Comparison of ENCODE assay signal across 2 cellular contexts in genomic region chr20:35215066-35215956, GRCh38.
TF ChIP-seq lines count a peak whose summit lies in the region.

No MANE protein-coding gene starts in this region.

TF ChIP-seq in HCT116, 20 proteins besides CTCF, POLR2A, EP300 and RAD21:
- TF ChIP-seq SIN3A (IDR thresholded peaks at IDR 0.05; ENCODE audit: low read depth) = no peak
- no peak for TF ChIP-seq POLR2AphosphoS5 (IDR thresholded peaks at IDR 0.05; ENCODE audit: low read depth, low read length)
- no peak for TF ChIP-seq YY1 (IDR thresholded peaks at IDR 0.05; ENCODE audit: extremely low read depth, insufficient replicate concordance, low read depth, low read length)
- TF ChIP-seq SP1 (IDR thresholded peaks at IDR 0.05; ENCODE audit: low read depth) = no peak
- TF ChIP-seq FOSL1 (IDR thresholded peaks at IDR 0.05; ENCODE audit: low read depth) = no peak
- no peak for TF ChIP-seq EZH2phosphoT487 (IDR thresholded peaks at IDR 0.05; ENCODE audit: borderline replicate concordance)
- TF ChIP-seq CEBPB (IDR thresholded peaks at IDR 0.05; ENCODE audit: low read depth) = no peak
- TF ChIP-seq ZNF274 (IDR thresholded peaks at IDR 0.05; ENCODE audit: low read depth, low read length) = no peak
- no peak for TF ChIP-seq ZFX (IDR thresholded peaks at IDR 0.05)
- TF ChIP-seq TCF7L2 (IDR thresholded peaks at IDR 0.05; ENCODE audit: borderline replicate concordance, extremely low read depth, insufficient read depth, insufficient read length) = no peak
- TF ChIP-seq, protein P1, sequence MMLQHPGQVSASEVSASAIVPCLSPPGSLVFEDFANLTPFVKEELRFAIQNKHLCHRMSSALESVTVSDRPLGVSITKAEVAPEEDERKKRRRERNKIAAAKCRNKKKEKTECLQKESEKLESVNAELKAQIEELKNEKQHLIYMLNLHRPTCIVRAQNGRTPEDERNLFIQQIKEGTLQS (IDR thresholded peaks at IDR 0.05) = no peak
- no peak for TF ChIP-seq CBX3 (IDR thresholded peaks at IDR 0.05; ENCODE audit: low read depth)

TF ChIP-seq in endothelial cell of umbilical vein, 7 proteins besides CTCF, POLR2A, EP300 and RAD21:
- TF ChIP-seq EZH2 (IDR thresholded peaks at IDR 0.05; ENCODE audit: borderline replicate concordance, low read depth, low read length, severe bottlenecking) (no peak), JUN (IDR thresholded peaks at IDR 0.05; ENCODE audit: borderline replicate concordance, insufficient read depth, insufficient read length, low read depth) (no peak), MYC (IDR thresholded peaks at IDR 0.05; ENCODE audit: low read depth, low read length) (no peak), FOS (IDR thresholded peaks at IDR 0.05; ENCODE audit: borderline replicate concordance, insufficient read depth, low read length) (no peak), MAX (IDR thresholded peaks at IDR 0.05; ENCODE audit: insufficient read depth, insufficient read length) (no peak), POLR2AphosphoS5 (IDR thresholded peaks at IDR 0.05; ENCODE audit: insufficient read depth, low read depth, low read length) (no peak), GATA2 (IDR thresholded peaks at IDR 0.05; ENCODE audit: insufficient read depth, insufficient read length, low read depth, low read length) (no peak)
